Comparison of ENCODE assay signal across 16 cellular contexts in the genomic region with DNA sequence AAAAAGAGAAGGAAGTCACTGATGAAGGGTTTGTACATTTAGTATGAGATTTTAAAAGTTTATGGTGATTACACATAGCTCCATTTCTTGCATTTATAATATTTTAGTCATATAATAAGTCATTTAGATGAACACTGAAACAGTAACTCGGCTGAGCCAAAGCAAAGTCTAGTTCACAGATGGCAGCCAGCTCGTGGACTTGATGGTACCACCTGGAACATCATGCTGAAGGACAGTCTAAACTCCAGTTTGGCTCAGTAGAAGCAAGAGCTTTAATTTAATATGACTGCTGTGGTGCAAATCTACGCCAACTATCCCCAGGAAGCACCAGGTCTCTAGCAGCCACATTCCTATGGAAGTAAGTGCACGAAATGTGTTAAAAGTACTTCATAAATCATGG.
"Had no signal": no experiment of that assay in that cellular context is flagged by ENCODE, and none has a peak within 500 bp of the region (broad histone marks: within the 10 kb centered on the region; RNA-seq: fewer than 3 reads in every experiment).

No MANE protein-coding gene starts in this region.

- DNase-seq: activated naive CD4-positive, alpha-beta T cell treated with anti-CD3 and anti-CD28 coated beads for 36 hours; aorta; brain microvascular endothelial cell; central memory CD4-positive, alpha-beta T cell; effector CD4-positive, alpha-beta T cell; esophagus squamous epithelium; mesenchymal stem cell; mucosa of descending colon; naive B cell; ovary; psoas muscle; right cardiac atrium; stimulated activated CD4-positive, alpha-beta T cell treated with anti-CD3 and anti-CD28 coated beads, Interleukin-2, amount 100 ng/mL, for 24 hours; stomach had no signal

- ATAC-seq: activated CD4-positive, CD25-positive, alpha-beta regulatory T cell treated with anti-CD3 and anti-CD28 coated beads, Interleukin-2, amount 50 U/mL, for 24 hours; mucosa of descending colon; psoas muscle; right cardiac atrium had no signal

- H3K9me3 Mint-ChIP-seq: activated naive CD4-positive, alpha-beta T cell treated with anti-CD3 and anti-CD28 coated beads for 36 hours; naive B cell; type B pancreatic cell had no signal

- H3K4me3 Mint-ChIP-seq: activated naive CD4-positive, alpha-beta T cell treated with anti-CD3 and anti-CD28 coated beads for 36 hours; naive B cell; type B pancreatic cell had no signal

- H3K27me3 Mint-ChIP-seq: naive B cell, type B pancreatic cell had no signal

- H3K4me1 Mint-ChIP-seq: naive B cell had no signal

- H3K27ac ChIP-seq: brain microvascular endothelial cell, esophagus squamous epithelium, ovary, psoas muscle, stomach had no signal

- H3K4me3 ChIP-seq: esophagus squamous epithelium, mucosa of descending colon, ovary, psoas muscle, stomach had no signal

- H3K27ac Mint-ChIP-seq: activated naive CD4-positive, alpha-beta T cell treated with anti-CD3 and anti-CD28 coated beads for 36 hours; type B pancreatic cell had no signal
